Comparison of ENCODE assay signal across 18 cellular contexts in genomic region chr10:127918570-127918969, GRCh38. TPM values are rescaled to one million over a fixed set of nuclear protein-coding genes. Genes with fewer than 3 reads are reported as not detected.
A peak's percentile ranks its signal among the peaks of the same experiment; 100 is the strongest.
DNase-seq lines count a peak whose midpoint lies in the region; ATAC-seq and TF ChIP-seq lines count a peak whose summit lies in the region.
"Had no signal": no experiment of that assay in that cellular context is flagged by ENCODE, and none has a peak within 500 bp of the region (broad histone marks: within the 10 kb centered on the region; RNA-seq: fewer than 3 reads in every experiment).

No MANE protein-coding gene starts in this region.

- peaks cover 51 to 77% (median 67%) of the 10 kb centered on the region in 10 experiments for H3K4me1 ChIP-seq in BLaER1 treated with 17β-estradiol and CSF1 and Interleukin-3, amounts not matched to agents 10 nM and 100 nM
- peaks cover 66 to 69% of the 10 kb centered on the region in 2 experiments for H3K4me1 ChIP-seq in neutrophil (ENCODE audit: control insufficient read depth in 1 of 2, insufficient read depth in 1 of 2, low read depth in 1 of 2, low read length in 1 of 2)

- H3K36me3 ChIP-seq in BLaER1 treated with 17β-estradiol and CSF1 and Interleukin-3, amounts not matched to agents 10 nM and 100 nM = peaks cover 0 to 23% (median 0%) of the 10 kb centered on the region in 11 experiments; a peak in 6 of 22 replicates
- no peaks in the 10 kb centered on the region for H3K36me3 ChIP-seq in neutrophil
- H3K36me3 ChIP-seq: spleen had no signal

- H3K4me2 ChIP-seq in BLaER1 treated with 17β-estradiol and CSF1 and Interleukin-3, amounts not matched to agents 10 nM and 100 nM = peak overlapping the region; percentile 80 to 99 (median 93)

- H4K20me1 ChIP-seq in BLaER1 treated with 17β-estradiol and CSF1 and Interleukin-3, amounts not matched to agents 10 nM and 100 nM = no peaks in the 10 kb centered on the region

- peaks cover 0 to 27% (median 17%) of the 10 kb centered on the region in 11 experiments; a peak in 21 of 22 replicates for H3K9me3 ChIP-seq in BLaER1 treated with 17β-estradiol and CSF1 and Interleukin-3, amounts not matched to agents 10 nM and 100 nM (replicated peaks in 1 of 11)
- no peaks in the 10 kb centered on the region for H3K9me3 ChIP-seq in neutrophil
- H3K9me3 ChIP-seq: Caco-2 had no signal

- H3K9ac ChIP-seq in BLaER1 treated with 17β-estradiol and CSF1 and Interleukin-3, amounts not matched to agents 10 nM and 100 nM = peak overlapping the region in 6 of 11 experiments; percentile 71 to 80 (median 76); a peak in 6 of 22 replicates

- peak overlapping the region in 10 of 11 experiments; percentile 81 to 96 (median 88); a peak in 19 of 22 replicates for H3K27ac ChIP-seq in BLaER1 treated with 17β-estradiol and CSF1 and Interleukin-3, amounts not matched to agents 10 nM and 100 nM
- peak overlapping the region; percentile 77 for H3K27ac ChIP-seq in neutrophil

- TF ChIP-seq CTCF in neutrophil (IDR thresholded peaks at IDR 0.05) = no peak

- no peak overlapping the region for H3K4me3 ChIP-seq in BLaER1 treated with 17β-estradiol and CSF1 and Interleukin-3, amounts not matched to agents 10 nM and 100 nM
- no peak overlapping the region for H3K4me3 ChIP-seq in neutrophil (ENCODE audit: low read depth in 1 of 2, low read length in 1 of 2)
- H3K4me3 ChIP-seq: spleen had no signal

- ATAC-seq in Right ventricle myocardium superior (ENCODE audit: poor library complexity) (peak; percentile 30), HG02852 (IDR thresholded peaks at IDR 0.05; ENCODE audit: unreplicated experiment) (no peak), HG03135 (IDR thresholded peaks at IDR 0.05; ENCODE audit: unreplicated experiment) (no peak), GM18505 (IDR thresholded peaks at IDR 0.05; ENCODE audit: unreplicated experiment) (no peak)

- H3K27me3 ChIP-seq in BLaER1 treated with 17β-estradiol and CSF1 and Interleukin-3, amounts not matched to agents 10 nM and 100 nM = no peaks in the 10 kb centered on the region
- no peaks in the 10 kb centered on the region for H3K27me3 ChIP-seq in neutrophil
- H3K27me3 ChIP-seq: spleen had no signal

- DNase-seq in NOMO-1 treated with DMSO at 0.1 percent for 48 hours (lab: John Stamatoyannopoulos, UW; ENCODE audit: unreplicated experiment) = peak; percentile 18
- peak; percentile 70 for DNase-seq in Right ventricle myocardium superior
- DNase-seq in HUDEP-2 (lab: John Stamatoyannopoulos, UW; ENCODE audit: unreplicated experiment in 76 of 76) = no peak
- DNase-seq: activated CD4-positive, alpha-beta T cell treated with anti-CD3 and anti-CD28 coated beads for 1 hour; activated naive CD8-positive, alpha-beta T cell treated with anti-CD3 and anti-CD28 coated beads, Interleukin-2, amount 10 ng/mL, durations not matched to agents 7 days and 5 days; Caco-2; cortex of kidney; NCI-H187; spleen had no signal

- no peak for TF ChIP-seq POLR2A in GM18505 (IDR thresholded peaks at IDR 0.05; ENCODE audit: borderline replicate concordance, extremely low read depth, insufficient read depth, insufficient read length)

- intact Hi-C loops in Right ventricle myocardium superior (cut with DNase I) = no loop called here

RNA-seq across cellular contexts. Expression of gene PTPRE, which starts 11.7 kb away (rescaled TPM):
- total RNA-seq in Right ventricle myocardium superior = 16.0 TPM

RNA-seq across cellular contexts. Expression of gene CLRN3, which starts 25.8 kb away (rescaled TPM):
- total RNA-seq in Right ventricle myocardium superior = not detected
- total RNA-seq: activated CD8-positive, alpha-beta memory T cell treated with anti-CD3 and anti-CD28 coated beads for 36 hours; activated naive CD8-positive, alpha-beta T cell treated with anti-CD3 and anti-CD28 coated beads, Interleukin-2, amount 10 ng/mL, durations not matched to agents 7 days and 5 days; LHCN-M2; posterior vena cava; subcutaneous adipose tissue had no signal

Comparison
In these comparisons a context has a peak if more than half of its experiments do, and no peak if none do; other contexts are left out.
1. DNase-seq: peak in NOMO-1 treated with DMSO at 0.1 percent for 48 hours (single experiment) and Right ventricle myocardium superior (single experiment); none in HUDEP-2 (0 of 76).